Comparison of ENCODE assay signal across 20 cellular contexts in genomic region chr4:97349468-97350186, GRCh38.
"Had no signal": no experiment of that assay in that cellular context is flagged by ENCODE, and none has a peak within 500 bp of the region (broad histone marks: within the 10 kb centered on the region; RNA-seq: fewer than 3 reads in every experiment).

No MANE protein-coding gene starts in this region.

- H3K27ac ChIP-seq: breast epithelium, stomach, thoracic aorta had no signal

- H3K4me1 ChIP-seq: breast epithelium, stomach had no signal

- H3K4me3 ChIP-seq: breast epithelium, lung, stomach, thoracic aorta had no signal

- H3K27me3 ChIP-seq: breast epithelium, stomach had no signal

- H3K4me3 Mint-ChIP-seq: activated CD4-positive, alpha-beta memory T cell treated with anti-CD3 and anti-CD28 coated beads for 36 hours; activated naive CD8-positive, alpha-beta T cell treated with anti-CD3 and anti-CD28 coated beads, Interleukin-2, amount 10 ng/mL, durations not matched to agents 7 days and 5 days; activated T-cell treated with anti-CD3 and anti-CD28 coated beads, Interleukin-2, amount 50 U/mL, for 72 hours; immature natural killer cell; naive thymus-derived CD4-positive, alpha-beta T cell had no signal

- H3K36me3 ChIP-seq: breast epithelium, stomach, thoracic aorta had no signal

- ATAC-seq: activated T-cell treated with anti-CD3 and anti-CD28 coated beads, Interleukin-2, amount 50 U/mL, for 72 hours; esophagus mucosa; left colon; naive thymus-derived CD4-positive, alpha-beta T cell; right cardiac atrium had no signal

- H3K27me3 Mint-ChIP-seq: activated CD4-positive, alpha-beta memory T cell treated with anti-CD3 and anti-CD28 coated beads for 36 hours; activated naive CD8-positive, alpha-beta T cell treated with anti-CD3 and anti-CD28 coated beads, Interleukin-2, amount 10 ng/mL, durations not matched to agents 7 days and 5 days; naive thymus-derived CD4-positive, alpha-beta T cell had no signal

- H3K27ac Mint-ChIP-seq: activated CD4-positive, alpha-beta memory T cell treated with anti-CD3 and anti-CD28 coated beads for 36 hours; activated naive CD8-positive, alpha-beta T cell treated with anti-CD3 and anti-CD28 coated beads, Interleukin-2, amount 10 ng/mL, durations not matched to agents 7 days and 5 days; activated T-cell treated with anti-CD3 and anti-CD28 coated beads, Interleukin-2, amount 50 U/mL, for 72 hours; immature natural killer cell; naive thymus-derived CD4-positive, alpha-beta T cell; progenitor cell of endocrine pancreas had no signal

- H3K4me1 Mint-ChIP-seq: activated naive CD8-positive, alpha-beta T cell treated with anti-CD3 and anti-CD28 coated beads, Interleukin-2, amount 10 ng/mL, durations not matched to agents 7 days and 5 days; immature natural killer cell; naive thymus-derived CD4-positive, alpha-beta T cell had no signal

- H3K9me3 ChIP-seq: thoracic aorta had no signal

- H3K9me3 Mint-ChIP-seq: activated CD4-positive, alpha-beta memory T cell treated with anti-CD3 and anti-CD28 coated beads for 36 hours; activated naive CD8-positive, alpha-beta T cell treated with anti-CD3 and anti-CD28 coated beads, Interleukin-2, amount 10 ng/mL, durations not matched to agents 7 days and 5 days had no signal

- DNase-seq: activated CD4-positive, alpha-beta memory T cell treated with anti-CD3 and anti-CD28 coated beads for 36 hours; activated CD4-positive, alpha-beta T cell treated with anti-CD3 and anti-CD28 coated beads for 1 hour; activated gamma-delta T cell treated with Interleukin-2 at 50 U/mL for 16 hours; activated naive CD8-positive, alpha-beta T cell treated with anti-CD3 and anti-CD28 coated beads, Interleukin-2, amount 10 ng/mL, durations not matched to agents 7 days and 5 days; activated T-cell treated with anti-CD3 and anti-CD28 coated beads, Interleukin-2, amount 50 U/mL, for 72 hours; anterior cingulate cortex; dermis blood vessel endothelial cell; hypothalamus; immature natural killer cell; left colon; naive thymus-derived CD4-positive, alpha-beta T cell; nucleus accumbens; right cardiac atrium; small intestine; stomach had no signal

- H3K36me3 Mint-ChIP-seq: activated CD4-positive, alpha-beta memory T cell treated with anti-CD3 and anti-CD28 coated beads for 36 hours; activated naive CD8-positive, alpha-beta T cell treated with anti-CD3 and anti-CD28 coated beads, Interleukin-2, amount 10 ng/mL, durations not matched to agents 7 days and 5 days; immature natural killer cell; naive thymus-derived CD4-positive, alpha-beta T cell had no signal
